8 cellular contexts compared by ENCODE assay signal in genomic region chr5:142821733-142822487, GRCh38. TPM values are rescaled to one million over a fixed set of nuclear protein-coding genes. Genes with fewer than 3 reads are reported as not detected.
DNase-seq lines count a peak whose midpoint lies in the region; ATAC-seq and TF ChIP-seq lines count a peak whose summit lies in the region.
"Had no signal": no experiment of that assay in that cellular context is flagged by ENCODE, and none has a peak within 500 bp of the region (broad histone marks: within the 10 kb centered on the region; RNA-seq: fewer than 3 reads in every experiment).

No MANE protein-coding gene starts in this region.

- intact Hi-C loops in tibial artery (cut with DNase I; ENCODE audit: low total_unique reads): no loop called here

- no peaks in the 10 kb centered on the region for H3K27me3 ChIP-seq in Peyer's patch
- no peaks in the 10 kb centered on the region for H3K27me3 ChIP-seq in tibial artery

- ATAC-seq in GM18867 (IDR thresholded peaks at IDR 0.05; ENCODE audit: unreplicated experiment): peak; percentile 47
- peak; percentile 54 for ATAC-seq in HG02870 (IDR thresholded peaks at IDR 0.05; ENCODE audit: unreplicated experiment)

- H3K4me1 ChIP-seq in Peyer's patch: peaks cover 0 to 66% (median 14%) of the 10 kb centered on the region in 4 donors
- peaks cover 0 to 68% (median 48%) of the 10 kb centered on the region in 4 donors for H3K4me1 ChIP-seq in tibial artery

- TF ChIP-seq POLR2A in Peyer's patch (IDR thresholded peaks at IDR 0.05): no peak

- no peak for TF ChIP-seq CTCF in Peyer's patch (IDR thresholded peaks at IDR 0.05)
- TF ChIP-seq CTCF in GM10248 (IDR thresholded peaks at IDR 0.05; ENCODE audit: control extremely low read depth, extremely low read depth, low read depth, missing control alignments): no peak
- no peak for TF ChIP-seq CTCF in tibial artery (IDR thresholded peaks at IDR 0.05)

- DNase-seq in Peyer's patch (no peak), fibroblast of the conjunctiva (ENCODE audit: low read depth) (peak; percentile 77), GM10248 (ENCODE audit: extremely low spot score) (no peak), germinal center (ENCODE audit: low spot score) (no peak), tibial artery (no peak)

- POLR2A ChIA-PET in GM10248 (lab: Yijun Ruan, JAX): no interaction called here

- H3K36me3 ChIP-seq in Peyer's patch (no peaks in the 10 kb centered on the region), tibial artery (no peaks in the 10 kb centered on the region)

- H3K27ac ChIP-seq in Peyer's patch (peak overlapping the region in 3 of 4 donors; percentile 35 to 87 (median 67)), tibial artery (no peak overlapping the region)
- H3K27ac ChIP-seq: skin epidermis had no signal

- H3K9me3 ChIP-seq in Peyer's patch (no peaks in the 10 kb centered on the region), tibial artery (no peaks in the 10 kb centered on the region)

- H3K4me3 ChIP-seq in Peyer's patch (no peak overlapping the region), tibial artery (no peak overlapping the region)
- H3K4me3 ChIP-seq: skin epidermis had no signal

- CTCF ChIA-PET in GM10248 (lab: Yijun Ruan, JAX): interaction anchor here (1.3 to 1.4 kb wide), 2 partner anchors 25 to 109 kb away, joined by 3 read pairs; no protein-coding TSS in a partner anchor

RNA-seq across cellular contexts. Expression of gene ARHGAP26, which starts 51.7 kb away (rescaled TPM):
- 100 to 1,000 TPM in 3 of 4 donors, 10 to 100 TPM in 1; 60.1 to 180 (median 126) TPM for total RNA-seq in Peyer's patch

Comparison
In these comparisons a context has a peak if more than half of its experiments do, and no peak if none do; other contexts are left out.
1. H3K27ac ChIP-seq: peak in Peyer's patch (3 of 4); none in tibial artery (0 of 2).